Comparison of ENCODE assay signal across 9 cellular contexts in the genomic region with DNA sequence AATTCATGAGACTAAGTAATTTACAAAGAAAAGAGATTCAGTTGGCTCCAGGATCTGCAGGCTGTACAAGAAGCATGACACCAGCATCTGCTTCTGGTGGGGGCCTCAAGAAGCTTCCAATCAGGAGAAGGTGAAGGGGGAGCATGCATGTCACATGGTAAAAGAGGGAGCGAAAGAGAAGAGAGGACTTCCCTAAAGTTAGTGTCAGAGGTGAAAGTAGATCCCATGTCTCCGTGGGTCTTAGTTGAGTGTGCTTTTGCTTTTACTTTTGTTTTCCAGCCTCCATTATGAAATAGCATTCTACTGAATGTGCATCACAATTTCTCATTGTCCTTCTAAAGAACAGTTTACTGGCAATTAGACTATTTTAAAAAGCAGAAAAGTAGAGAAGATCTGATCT.
DNase-seq lines count a peak whose midpoint lies in the region; ATAC-seq, FAIRE-seq and TF ChIP-seq lines count a peak whose summit lies in the region.
"Had no signal": no experiment of that assay in that cellular context is flagged by ENCODE, and none has a peak within 500 bp of the region (broad histone marks: within the 10 kb centered on the region; RNA-seq: fewer than 3 reads in every experiment).

No MANE protein-coding gene starts in this region.

- no peak for TF ChIP-seq POLR2A in H54 (IDR thresholded peaks at IDR 0.05; ENCODE audit: low read depth, low read length)
- TF ChIP-seq POLR2A in vagina (IDR thresholded peaks at IDR 0.05): no peak

- no peak for FAIRE-seq in H54 (lab: Jason Lieb, UNC)
- FAIRE-seq: H1 had no signal

- peak; percentile 51 for ATAC-seq in activated CD8-positive, alpha-beta memory T cell treated with anti-CD3 and anti-CD28 coated beads, Interleukin-2, amount 10 ng/mL, durations not matched to agents 7 days and 5 days
- ATAC-seq in HG02763 (IDR thresholded peaks at IDR 0.05; ENCODE audit: unreplicated experiment): peak; percentile 63

- peaks cover 2% of the 10 kb centered on the region for H3K27me3 Mint-ChIP-seq in activated CD8-positive, alpha-beta memory T cell treated with anti-CD3 and anti-CD28 coated beads, Interleukin-2, amount 10 ng/mL, durations not matched to agents 7 days and 5 days
- H3K27me3 Mint-ChIP-seq in progenitor cell of endocrine pancreas: no peaks in the 10 kb centered on the region

- H3K9me3 ChIP-seq in vagina: no peaks in the 10 kb centered on the region

- H3K27ac ChIP-seq in brain microvascular endothelial cell (no peak overlapping the region), vagina (no peak overlapping the region)

- H3K4me3 ChIP-seq in brain microvascular endothelial cell (ENCODE audit: low read depth, low read length): no peak overlapping the region
- H3K4me3 ChIP-seq in vagina: no peak overlapping the region

- H3K4me1 ChIP-seq in vagina: no peaks in the 10 kb centered on the region

- intact Hi-C loops in vagina (cut with DNase I): no loop called here

- no peaks in the 10 kb centered on the region for H3K9me3 Mint-ChIP-seq in activated CD8-positive, alpha-beta memory T cell treated with anti-CD3 and anti-CD28 coated beads, Interleukin-2, amount 10 ng/mL, durations not matched to agents 7 days and 5 days (ENCODE audit: low read depth)
- no peaks in the 10 kb centered on the region for H3K9me3 Mint-ChIP-seq in progenitor cell of endocrine pancreas (ENCODE audit: low read depth)

- H3K27me3 ChIP-seq in brain microvascular endothelial cell (replicated peaks) (no peaks in the 10 kb centered on the region), vagina (no peaks in the 10 kb centered on the region)

- DNase-seq in activated CD8-positive, alpha-beta memory T cell treated with anti-CD3 and anti-CD28 coated beads, Interleukin-2, amount 10 ng/mL, durations not matched to agents 7 days and 5 days: no peak
- DNase-seq in activated CD8-positive, alpha-beta memory T cell treated with anti-CD3 and anti-CD28 coated beads, Interleukin-2, amount 50 U/mL, for 4 hours: no peak
- DNase-seq in MV-4-11 (lab: John Stamatoyannopoulos, UW): peak; percentile 73
- DNase-seq in progenitor cell of endocrine pancreas (ENCODE audit: low spot score, unreplicated experiment): no peak
- DNase-seq in H54 (ENCODE audit: insufficient read length, low spot score): no peak
- DNase-seq in brain microvascular endothelial cell: no peak
- no peak for DNase-seq in vagina (ENCODE audit: extremely low spot score in 2 of 2)

- TF ChIP-seq CTCF in progenitor cell of endocrine pancreas (IDR thresholded peaks at IDR 0.05; ENCODE audit: unreplicated experiment) (no peak), brain microvascular endothelial cell (IDR thresholded peaks at IDR 0.05; ENCODE audit: low read depth, low read length, missing control alignments) (no peak), vagina (IDR thresholded peaks at IDR 0.05) (no peak)

- peak overlapping the region; percentile 6 for H3K27ac Mint-ChIP-seq in activated CD8-positive, alpha-beta memory T cell treated with anti-CD3 and anti-CD28 coated beads, Interleukin-2, amount 10 ng/mL, durations not matched to agents 7 days and 5 days
- peak overlapping the region; percentile 34 for H3K27ac Mint-ChIP-seq in progenitor cell of endocrine pancreas

- H3K36me3 Mint-ChIP-seq in activated CD8-positive, alpha-beta memory T cell treated with anti-CD3 and anti-CD28 coated beads, Interleukin-2, amount 10 ng/mL, durations not matched to agents 7 days and 5 days: no peaks in the 10 kb centered on the region
- peaks cover 6% of the 10 kb centered on the region for H3K36me3 Mint-ChIP-seq in progenitor cell of endocrine pancreas (ENCODE audit: insufficient read depth)

- H3K4me3 Mint-ChIP-seq in activated CD8-positive, alpha-beta memory T cell treated with anti-CD3 and anti-CD28 coated beads, Interleukin-2, amount 10 ng/mL, durations not matched to agents 7 days and 5 days: peak overlapping the region; percentile 16
- H3K4me3 Mint-ChIP-seq in progenitor cell of endocrine pancreas (ENCODE audit: low read depth): no peak overlapping the region

- CTCF ChIA-PET in activated CD8-positive, alpha-beta memory T cell treated with anti-CD3 and anti-CD28 coated beads, Interleukin-2, amount 10 ng/mL, durations not matched to agents 7 days and 5 days (lab: Charles Lee): no interaction called here

- H3K36me3 ChIP-seq in brain microvascular endothelial cell (replicated peaks) (no peaks in the 10 kb centered on the region), vagina (no peaks in the 10 kb centered on the region)

- no peaks in the 10 kb centered on the region for H3K4me1 Mint-ChIP-seq in activated CD8-positive, alpha-beta memory T cell treated with anti-CD3 and anti-CD28 coated beads, Interleukin-2, amount 10 ng/mL, durations not matched to agents 7 days and 5 days
- no peaks in the 10 kb centered on the region for H3K4me1 Mint-ChIP-seq in progenitor cell of endocrine pancreas (ENCODE audit: low read depth)

- in situ Hi-C loops in brain microvascular endothelial cell (cut with HindIII; ENCODE audit: low pct_ligation_motif_present, low sequenced_read_pairs): no loop called here
